ENCODE assay signal across 8 cellular contexts in the genomic region with DNA sequence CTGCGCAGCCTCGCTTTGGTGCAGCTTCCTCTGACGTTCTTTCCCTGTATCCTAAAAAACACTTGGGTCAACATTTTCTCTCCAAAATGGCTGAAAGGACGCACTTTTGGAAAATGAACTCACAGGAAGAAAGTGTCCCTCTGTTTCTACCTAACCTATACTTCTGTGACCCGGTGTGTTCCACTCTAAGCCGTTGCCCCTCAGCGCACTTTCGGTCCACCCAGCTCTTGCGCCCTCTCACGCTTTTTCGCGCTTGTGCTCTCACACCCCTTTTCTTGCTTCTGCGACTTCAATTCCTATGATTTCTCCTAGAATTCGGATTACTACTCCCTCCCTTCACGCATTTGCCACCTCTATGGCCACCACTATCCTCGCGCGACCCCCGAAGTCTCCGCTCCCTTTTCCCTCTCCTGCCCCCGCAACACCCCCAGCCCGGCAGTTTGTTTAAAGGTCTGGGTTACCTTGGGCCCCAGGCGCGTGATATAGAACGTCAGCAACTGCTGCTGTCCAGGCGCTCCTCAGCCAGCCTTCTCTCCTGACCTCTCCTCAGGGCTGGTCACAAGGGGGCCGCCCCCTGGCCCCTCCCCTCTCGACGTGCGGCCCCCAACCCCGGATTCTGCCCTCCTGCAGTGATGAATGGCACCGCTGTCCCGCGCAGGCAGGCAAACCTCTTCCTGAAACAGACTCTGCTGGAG. TPM values are rescaled to one million over a fixed set of nuclear protein-coding genes. Genes with fewer than 3 reads are reported as not detected.
DNase-seq lines count a peak whose midpoint lies in the region; ATAC-seq, FAIRE-seq and TF ChIP-seq lines count a peak whose summit lies in the region.

A gene (minus strand): TSS at position 534 of the 695 bp plus-strand sequence. CDS start 909 bp downstream, outside the sequence.

- POLR2A ChIA-PET in OCI-LY7 (lab: Charles Lee), result interaction anchor here (1.0 to 3.0 kb wide), 2 partner anchors 37 to 1239 kb away, joined by 3 to 19 read pairs; a partner anchor contains a TSS

- H3K27me3 Mint-ChIP-seq in astrocyte (ENCODE audit: low read depth, unreplicated experiment), result no peaks in the 10 kb centered on the region

- no peaks in the 10 kb centered on the region for H3K36me3 Mint-ChIP-seq in astrocyte (ENCODE audit: low read depth, unreplicated experiment)

- peak within 1 kb of the TSS; percentile 81 for H3K9ac ChIP-seq in astrocyte (ENCODE audit: low read length)

- H3K36me3 ChIP-seq in ACC112 (ENCODE audit: insufficient read depth, low read length) (no peaks in the 10 kb centered on the region), OCI-LY7 (ENCODE audit: insufficient read depth, low read length) (no peaks in the 10 kb centered on the region), astrocyte (ENCODE audit: insufficient read depth, low read length) (no peaks in the 10 kb centered on the region)

- peak; percentile 92 for FAIRE-seq in astrocyte (lab: Jason Lieb, UNC)
- no peak for FAIRE-seq in HTR-8/SVneo (lab: Jason Lieb, UNC)

- intact Hi-C loops in OCI-LY7 (cut with micrococcal nuclease; ENCODE audit: unreplicated experiment), result no loop called here

- H3K4me1 Mint-ChIP-seq in astrocyte (ENCODE audit: low read depth, unreplicated experiment), result peaks cover 2% of the 10 kb centered on the region

- peak within 1 kb of the TSS; percentile 93 for H3K27ac Mint-ChIP-seq in astrocyte (ENCODE audit: unreplicated experiment)

- TF ChIP-seq CTCF in GM13977 (IDR thresholded peaks at IDR 0.05; ENCODE audit: extremely low read depth, insufficient read depth, missing control alignments) (no peak), OCI-LY7 (conservative IDR thresholded peaks at IDR 0.05; ENCODE audit: low read length) (peak; percentile 2; the same call in 1 of the 2 replicates), astrocyte (IDR thresholded peaks at IDR 0.05; ENCODE audit: insufficient read depth, low read depth, low read length) (no peak)

- H4K20me1 ChIP-seq in OCI-LY7 (ENCODE audit: insufficient read depth, low read length) (no peaks in the 10 kb centered on the region), astrocyte (ENCODE audit: insufficient read depth, low read length) (no peaks in the 10 kb centered on the region)

- BruUV-seq in OCI-LY7 (replicated peaks; lab: Mats Ljungman, UMichigan), result no TSS peak

- H2AFZ ChIP-seq in ACC112 (ENCODE audit: low read length, unreplicated experiment) (peak within 1 kb of the TSS; percentile 77), OCI-LY7 (ENCODE audit: low read length) (peak within 1 kb of the TSS; percentile 94), astrocyte (ENCODE audit: low read depth, low read length) (peak within 1 kb of the TSS; percentile 86)

- peak; percentile 41 for DNase-seq in GM13977 (ENCODE audit: low spot score)
- DNase-seq in OCI-LY7 (ENCODE audit: low spot score), result peak; percentile 5
- DNase-seq in astrocyte (ENCODE audit: low read depth), result no peak
- peak; percentile 34 for DNase-seq in hepatic stellate cell (ENCODE audit: low spot score)
- DNase-seq in putamen (ENCODE audit: low spot score), result peak; percentile 73
- no peak for DNase-seq in HTR-8/SVneo (ENCODE audit: insufficient read length, low spot score)

- H3K27ac ChIP-seq in ACC112 (ENCODE audit: low read depth, low read length), result peak within 1 kb of the TSS; percentile 53
- peak within 1 kb of the TSS; percentile 77 for H3K27ac ChIP-seq in OCI-LY7 (ENCODE audit: low read depth, low read length, poor library complexity, severe bottlenecking)
- H3K27ac ChIP-seq in astrocyte (ENCODE audit: low read depth, low read length), result peak within 1 kb of the TSS; percentile 42

- H3K9me3 ChIP-seq in OCI-LY7 (ENCODE audit: low read length) (no peaks in the 10 kb centered on the region), astrocyte (ENCODE audit: insufficient read depth, low read depth, low read length) (no peaks in the 10 kb centered on the region)

- peak within 1 kb of the TSS; percentile 94 for H3K4me3 Mint-ChIP-seq in astrocyte (ENCODE audit: unreplicated experiment)

- no peaks in the 10 kb centered on the region for H3K79me2 ChIP-seq in ACC112 (ENCODE audit: control insufficient read depth, insufficient read depth, low read length, unreplicated experiment)
- no peaks in the 10 kb centered on the region for H3K79me2 ChIP-seq in OCI-LY7 (ENCODE audit: insufficient read depth, low read depth, low read length)
- H3K79me2 ChIP-seq in astrocyte (ENCODE audit: insufficient read depth, low read length), result no peaks in the 10 kb centered on the region

- in situ Hi-C loops in GM13977 (cut with MboI; ENCODE audit: low pct_unique_long_range_greater_than_20kb, low sequenced_read_pairs, unreplicated experiment), result no loop called here

- ATAC-seq in HG02884 (IDR thresholded peaks at IDR 0.05; ENCODE audit: unreplicated experiment), result peak; percentile 49

- peak within 1 kb of the TSS; percentile 79 for H3K4me3 ChIP-seq in ACC112 (ENCODE audit: low read depth, low read length)
- peak within 1 kb of the TSS; percentile 75 for H3K4me3 ChIP-seq in OCI-LY7 (ENCODE audit: low read depth, low read length, poor library complexity, severe bottlenecking)
- H3K4me3 ChIP-seq in astrocyte (ENCODE audit: insufficient read depth, low read depth, low read length), result peak within 1 kb of the TSS; percentile 76

- CTCF ChIA-PET in OCI-LY7 (lab: Charles Lee; ENCODE audit: unreplicated experiment), result interaction anchor here (1.2 kb wide), 1 partner anchor 38 kb away, joined by 6 read pairs; a partner anchor contains a TSS

- H3K27me3 ChIP-seq in ACC112 (ENCODE audit: insufficient read depth, low read length) (no peaks in the 10 kb centered on the region), astrocyte (ENCODE audit: insufficient read depth, low read length) (no peaks in the 10 kb centered on the region)

- H3K9me3 Mint-ChIP-seq in astrocyte (ENCODE audit: unreplicated experiment), result no peaks in the 10 kb centered on the region

- H3K4me2 ChIP-seq in OCI-LY7 (ENCODE audit: low read length) (peak within 1 kb of the TSS; percentile 64), astrocyte (ENCODE audit: low read length) (peak within 1 kb of the TSS; percentile 94)

- peaks cover 2% of the 10 kb centered on the region for H3K4me1 ChIP-seq in ACC112 (ENCODE audit: control insufficient read depth, insufficient read depth, low read length, unreplicated experiment)
- H3K4me1 ChIP-seq in OCI-LY7 (ENCODE audit: insufficient read depth, low read length, poor library complexity, severe bottlenecking), result peaks cover 12% of the 10 kb centered on the region
- H3K4me1 ChIP-seq in astrocyte (ENCODE audit: insufficient read depth, low read length), result no peaks in the 10 kb centered on the region

- no peaks in the 10 kb centered on the region for H3K9me2 ChIP-seq in OCI-LY7 (ENCODE audit: insufficient read depth, low read length)

RNA-seq across cellular contexts. Expression of the gene that starts here (rescaled TPM):
- total RNA-seq in OCI-LY7 (2014; rRNA removed; shearing (Covaris generic)), result 1.7 and 2.4 TPM in 2 replicates
- total RNA-seq in OCI-LY7 (2022), result 2.7 and 2.9 TPM in 2 replicates
- total RNA-seq in astrocyte, result 1.5 and 2.2 TPM in 2 replicates

Comparison
In these comparisons a context has a peak if more than half of its experiments do, and no peak if none do; other contexts are left out.
1. DNase-seq: peak in GM13977 (single experiment), OCI-LY7 (single experiment), hepatic stellate cell (single experiment) and putamen (single experiment); none in astrocyte (single experiment) and HTR-8/SVneo (single experiment).
2. Peak in every context shown above with its lines, with median percentiles within 50 percentile points of each other: H2AFZ ChIP-seq, H3K27ac ChIP-seq and H3K4me3 ChIP-seq.